Comparison of ENCODE assay signal across 23 cellular contexts in genomic region chr4:173130671-173131070, GRCh38.
"Had no signal": no experiment of that assay in that cellular context is flagged by ENCODE, and none has a peak within 500 bp of the region (broad histone marks: within the 10 kb centered on the region; RNA-seq: fewer than 3 reads in every experiment).

No MANE protein-coding gene starts in this region.

- H3K4me1 ChIP-seq: SJSA1 had no signal

- H3K36me3 ChIP-seq: SJSA1 had no signal

- H3K4me3 Mint-ChIP-seq: IgD-negative memory B cell had no signal

- H3K9me3 ChIP-seq: SJSA1 had no signal

- H3K27ac ChIP-seq: HL-60, KMS-11, SJSA1, SK-N-MC had no signal

- FAIRE-seq: HTR-8/SVneo, K562, RCC 7860 had no signal

- H3K27ac Mint-ChIP-seq: IgD-negative memory B cell had no signal

- H3K9me3 Mint-ChIP-seq: IgD-negative memory B cell had no signal

- H3K4me3 ChIP-seq: K562, SJSA1, SK-N-MC had no signal

- H3K9ac ChIP-seq: KMS-11 had no signal

- DNase-seq: Kasumi-1, MM.1S, NCI-H1092 treated with DMSO at 0.1 percent for 48 hours, NCI-H146, NCI-H1694 treated with DMSO at 0.1 percent for 48 hours, NCI-H1930, NCI-H2081, NCI-H2107, NCI-H2227 treated with DMSO at 0.1 percent for 48 hours, NCI-H524, NCI-H526 treated with DMSO at 0.1 percent for 48 hours, NCI-H774, Right ventricle myocardium superior, RPMI8226, SIG-M5 had no signal
